Comparison of ENCODE assay signal across 28 cellular contexts in the genomic region with DNA sequence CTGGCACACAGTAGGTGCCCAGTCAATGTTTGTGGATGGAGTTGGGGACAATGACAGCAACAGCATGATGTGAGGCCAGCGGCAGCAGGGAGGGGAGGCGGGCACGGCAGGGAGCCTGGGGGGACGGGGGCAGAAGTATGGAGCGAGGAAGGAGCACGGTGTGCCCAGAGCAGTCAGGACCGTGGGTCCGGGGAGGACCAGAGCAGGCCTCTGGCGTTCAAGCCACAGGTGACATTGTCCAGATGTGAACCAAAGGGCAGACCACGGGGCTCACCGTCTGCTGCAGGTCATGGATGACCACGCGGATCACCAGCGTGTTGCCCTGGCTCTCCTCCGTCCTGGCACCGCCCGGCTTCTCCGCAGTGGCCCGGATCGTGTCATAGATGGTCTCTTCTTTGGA.
"Had no signal": no experiment of that assay in that cellular context is flagged by ENCODE, and none has a peak within 500 bp of the region (broad histone marks: within the 10 kb centered on the region; RNA-seq: fewer than 3 reads in every experiment).

No MANE protein-coding gene starts in this region.

- H3K4me3 ChIP-seq: esophagus squamous epithelium, heart right ventricle, lung, psoas muscle, suprapubic skin, transverse colon, vagina had no signal

- H3K9me3 Mint-ChIP-seq: natural killer cell; stimulated activated naive CD8-positive, alpha-beta T cell treated with anti-CD3 and anti-CD28 coated beads, Interleukin-15, amount 100 ng/mL, for 72 hours had no signal

- FAIRE-seq: endometrium, islet of Langerhans, small intestine had no signal

- ATAC-seq: effector memory CD8-positive, alpha-beta T cell; heart right ventricle; left ventricle myocardium superior; natural killer cell; psoas muscle; right cardiac atrium; stimulated activated naive CD8-positive, alpha-beta T cell treated with anti-CD3 and anti-CD28 coated beads, Interleukin-15, amount 100 ng/mL, for 72 hours had no signal

- H3K4me3 Mint-ChIP-seq: effector memory CD8-positive, alpha-beta T cell; memory B cell; natural killer cell; stimulated activated naive CD8-positive, alpha-beta T cell treated with anti-CD3 and anti-CD28 coated beads, Interleukin-15, amount 100 ng/mL, for 72 hours had no signal

- H3K27me3 ChIP-seq: transverse colon, vagina had no signal

- H3K27ac ChIP-seq: esophagus squamous epithelium, heart right ventricle, neutrophil, parathyroid adenoma, psoas muscle, suprapubic skin, transverse colon, vagina had no signal

- H3K9me3 ChIP-seq: esophagus squamous epithelium, neutrophil, psoas muscle, suprapubic skin, transverse colon, vagina had no signal

- DNase-seq: cortex of kidney; effector memory CD8-positive, alpha-beta T cell; erythroblast; esophagus squamous epithelium; foreskin melanocyte; glutamatergic neuron; heart right ventricle; hippocampal formation; left ventricle myocardium superior; natural killer cell; psoas muscle; right cardiac atrium; small intestine; stimulated activated CD4-positive, alpha-beta T cell treated with anti-CD3 and anti-CD28 coated beads, Interleukin-12 subunit alpha, Interleukin-12 subunit beta, amount 100 ng/mL, for 4 hours; stimulated activated CD4-positive, alpha-beta T cell treated with anti-CD3 and anti-CD28 coated beads, Interleukin-1b, Interleukin-23, amount 100 ng/mL, for 48 hours; stimulated activated CD4-positive, alpha-beta T cell treated with anti-CD3 and anti-CD28 coated beads, Interleukin-4, amount 100 ng/mL, for 1 hour; stimulated activated CD8-positive, alpha-beta memory T cell treated with anti-CD3 and anti-CD28 coated beads, Interleukin-4, amount 100 ng/mL, for 48 hours; stimulated activated naive CD4-positive, alpha-beta T cell; stimulated activated naive CD8-positive, alpha-beta T cell treated with anti-CD3 and anti-CD28 coated beads, Interleukin-15, amount 100 ng/mL, for 72 hours; transverse colon had no signal

- H2AFZ ChIP-seq: parathyroid adenoma had no signal

- H3K27ac Mint-ChIP-seq: effector memory CD8-positive, alpha-beta T cell; memory B cell; natural killer cell; stimulated activated naive CD8-positive, alpha-beta T cell treated with anti-CD3 and anti-CD28 coated beads, Interleukin-15, amount 100 ng/mL, for 72 hours had no signal

- H3K79me2 ChIP-seq: parathyroid adenoma had no signal

- H3K36me3 ChIP-seq: esophagus squamous epithelium, heart right ventricle, neutrophil, suprapubic skin, transverse colon, vagina had no signal

- H3K36me3 Mint-ChIP-seq: memory B cell, natural killer cell had no signal

- H3K4me1 Mint-ChIP-seq: memory B cell; natural killer cell; stimulated activated naive CD8-positive, alpha-beta T cell treated with anti-CD3 and anti-CD28 coated beads, Interleukin-15, amount 100 ng/mL, for 72 hours had no signal

- H3K4me1 ChIP-seq: esophagus squamous epithelium, heart right ventricle, parathyroid adenoma, psoas muscle, suprapubic skin, transverse colon, vagina had no signal

- H3K9ac ChIP-seq: parathyroid adenoma had no signal
